8 cellular contexts compared by ENCODE assay signal in the genomic region with DNA sequence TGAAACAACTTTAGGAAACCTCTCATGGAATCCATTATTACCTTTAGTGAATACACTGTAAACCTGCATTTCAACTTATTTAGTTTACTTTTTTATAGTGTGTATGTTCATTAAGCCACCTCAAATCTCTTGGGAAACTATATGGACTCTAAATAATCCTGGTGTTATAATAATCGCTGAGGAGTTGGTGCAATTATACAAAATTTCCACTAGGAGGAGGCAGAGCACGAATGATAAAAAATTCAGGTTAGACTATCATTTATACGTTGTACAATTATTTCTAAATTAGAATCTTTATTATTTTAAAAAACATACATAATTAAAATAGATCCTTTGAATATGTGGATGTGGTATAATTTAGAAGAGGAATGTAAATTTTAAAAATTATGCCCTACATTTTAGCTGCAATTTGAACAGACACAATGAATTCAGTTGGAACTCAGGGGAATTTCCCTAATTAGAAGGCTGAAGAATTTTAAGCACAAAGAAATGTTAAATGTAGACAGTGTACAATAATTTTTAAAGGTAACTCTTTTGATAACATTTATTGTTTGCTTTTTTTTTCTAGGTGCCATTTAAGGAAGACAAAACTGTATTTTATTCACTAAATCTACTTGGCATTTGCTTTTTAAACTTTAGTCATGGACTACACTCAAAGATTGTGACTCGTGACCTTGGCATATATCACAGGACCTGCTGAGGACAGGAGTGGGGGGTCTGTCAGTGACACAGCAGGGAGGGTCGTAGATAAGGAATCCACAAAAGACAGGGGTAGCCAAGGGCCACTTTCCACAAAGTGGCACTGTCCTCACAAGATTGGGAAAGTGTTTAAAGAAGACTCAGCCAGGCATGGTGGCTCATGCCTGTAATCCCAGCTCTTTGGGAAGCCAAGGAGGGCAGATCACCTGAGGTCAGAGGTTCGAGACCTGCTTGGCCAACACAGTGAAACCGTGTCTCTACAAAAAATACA. TPM values are rescaled to one million over a fixed set of nuclear protein-coding genes. Genes with fewer than 3 reads are reported as not detected.
DNase-seq lines count a peak whose midpoint lies in the region; ATAC-seq and TF ChIP-seq lines count a peak whose summit lies in the region.

No MANE protein-coding gene starts in this region.

- no peaks in the 10 kb centered on the region for H3K36me3 ChIP-seq in A673 (ENCODE audit: insufficient read depth, low read length, poor library complexity, severe bottlenecking)
- no peaks in the 10 kb centered on the region for H3K36me3 ChIP-seq in colonic mucosa

- no peak overlapping the region for H3K4me3 ChIP-seq in A673 (ENCODE audit: low read depth, low read length, poor library complexity, severe bottlenecking)
- no peak overlapping the region for H3K4me3 ChIP-seq in GM12865 (ENCODE audit: low read depth, low read length)
- H3K4me3 ChIP-seq in colonic mucosa, result no peak overlapping the region

- H3K27ac Mint-ChIP-seq in nephron progenitor cell, result no peak overlapping the region
- H3K27ac Mint-ChIP-seq in activated T-cell treated with anti-CD3 and anti-CD28 coated beads, Interleukin-2, amount 50 U/mL, for 72 hours, result no peak overlapping the region

- no peak overlapping the region for H3K9ac ChIP-seq in colonic mucosa (ENCODE audit: low read depth in 2 of 2, low read length in 2 of 2)

- CTCF ChIA-PET in A673 (lab: Charles Lee), result interaction anchor here (0.7 to 1.8 kb wide), 4 partner anchors 42 to 333 kb away, joined by 3 to 6 read pairs (median 4); no protein-coding TSS in a partner anchor

- H3K36me3 Mint-ChIP-seq in nephron progenitor cell (ENCODE audit: low read depth), result no peaks in the 10 kb centered on the region
- H3K36me3 Mint-ChIP-seq in activated T-cell treated with anti-CD3 and anti-CD28 coated beads, Interleukin-2, amount 50 U/mL, for 72 hours (ENCODE audit: insufficient read depth in 2 of 2), result no peaks in the 10 kb centered on the region

- H3K27me3 Mint-ChIP-seq in nephron progenitor cell (ENCODE audit: low read depth, poor library complexity), result peaks cover 38% of the 10 kb centered on the region
- H3K27me3 Mint-ChIP-seq in activated T-cell treated with anti-CD3 and anti-CD28 coated beads, Interleukin-2, amount 50 U/mL, for 72 hours (ENCODE audit: low read depth), result peaks cover 41% of the 10 kb centered on the region

- no peak overlapping the region for H3K27ac ChIP-seq in A673 (ENCODE audit: low read depth, low read length, poor library complexity, severe bottlenecking)
- no peak overlapping the region for H3K27ac ChIP-seq in colonic mucosa

- H3K9me3 Mint-ChIP-seq in nephron progenitor cell, result peaks cover 15% of the 10 kb centered on the region
- H3K9me3 Mint-ChIP-seq in activated T-cell treated with anti-CD3 and anti-CD28 coated beads, Interleukin-2, amount 50 U/mL, for 72 hours, result no peaks in the 10 kb centered on the region

- H3K4me1 ChIP-seq in A673 (ENCODE audit: insufficient read depth, low read length, poor library complexity, severe bottlenecking) (no peaks in the 10 kb centered on the region), colonic mucosa (no peaks in the 10 kb centered on the region)

- no peak overlapping the region for H3K4me3 Mint-ChIP-seq in nephron progenitor cell
- no peak overlapping the region for H3K4me3 Mint-ChIP-seq in activated T-cell treated with anti-CD3 and anti-CD28 coated beads, Interleukin-2, amount 50 U/mL, for 72 hours

- H3K9me3 ChIP-seq in A673 (ENCODE audit: low read depth, low read length, poor library complexity, severe bottlenecking), result no peaks in the 10 kb centered on the region
- no peaks in the 10 kb centered on the region for H3K9me3 ChIP-seq in colonic mucosa

- POLR2A ChIA-PET in A673 (lab: Charles Lee; ENCODE audit: low non-redundant PET), result no interaction called here

- peaks cover 14% of the 10 kb centered on the region for H3K27me3 ChIP-seq in A673 (replicated peaks; ENCODE audit: insufficient read depth, low read depth, low read length, poor library complexity)
- no peaks in the 10 kb centered on the region for H3K27me3 ChIP-seq in colonic mucosa

- ATAC-seq in activated T-cell treated with anti-CD3 and anti-CD28 coated beads, Interleukin-2, amount 50 U/mL, for 72 hours (replicated peaks in 1 of 2), result no peak

- no TSS peak for BruUV-seq in A673 (replicated peaks; lab: Mats Ljungman, UMichigan)

- TF ChIP-seq CTCF in A673 (conservative IDR thresholded peaks at IDR 0.05; ENCODE audit: low read depth, low read length) (peak; percentile 82), GM12865 (IDR thresholded peaks at IDR 0.05; ENCODE audit: insufficient read depth, low read depth, low read length, missing control alignments) (peak; percentile 48), colonic mucosa (IDR thresholded peaks at IDR 0.05) (peak; percentile 65), nephron progenitor cell (IDR thresholded peaks at IDR 0.05) (peak; percentile 87)

- H3K4me1 Mint-ChIP-seq in nephron progenitor cell, result peaks cover 11% of the 10 kb centered on the region
- no peaks in the 10 kb centered on the region for H3K4me1 Mint-ChIP-seq in activated T-cell treated with anti-CD3 and anti-CD28 coated beads, Interleukin-2, amount 50 U/mL, for 72 hours (ENCODE audit: low read depth)

- DNase-seq in A673 (ENCODE audit: low spot score), result peak; percentile 44
- no peak for DNase-seq in GM12865 (ENCODE audit: low read depth)
- DNase-seq in NCI-H82 treated with DMSO at 0.1 percent for 48 hours (lab: John Stamatoyannopoulos, UW; ENCODE audit: unreplicated experiment), result peak; percentile 14
- no peak for DNase-seq in colonic mucosa
- DNase-seq in nephron progenitor cell, result no peak
- DNase-seq in D341Med (ENCODE audit: low spot score), result no peak
- no peak for DNase-seq in activated T-cell treated with anti-CD3 and anti-CD28 coated beads, Interleukin-2, amount 50 U/mL, for 72 hours
- DNase-seq in activated effector memory CD4-positive, alpha-beta T cell treated with anti-CD3 and anti-CD28 coated beads, Interleukin-2, amount 50 U/mL, for 16 hours, result no peak

- intact Hi-C loops in A673 (cut with micrococcal nuclease; ENCODE audit: unreplicated experiment) (loop anchor here (1.0 to 10.0 kb wide), 4 partner anchors 327 to 860 kb away; no protein-coding TSS in a partner anchor), colonic mucosa (cut with DNase I) (loop anchor here (5.0 to 10.0 kb wide), 2 partner anchors 38 to 490 kb away; no protein-coding TSS in a partner anchor)

RNA-seq across cellular contexts. Expression of gene RAB12, which starts 45.5 kb away (rescaled TPM):
- total RNA-seq in A673 (2021) (34.7 and 35.1 TPM in 2 replicates), colonic mucosa (10 to 100 TPM; 11.2 to 19.6 TPM)
- total RNA-seq in activated T-cell treated with anti-CD3 and anti-CD28 coated beads, Interleukin-2, amount 50 U/mL, for 72 hours, result 10 to 100 TPM; 14.5 to 15.0 TPM

RNA-seq across cellular contexts. Expression of gene MTCL1, which starts 50.6 kb away (rescaled TPM):
- total RNA-seq in A673 (2021) (8.9 and 11.2 TPM in 2 replicates), colonic mucosa (10 to 100 TPM in 1 of 2 donors, 1 to 10 TPM in 1; 2.3 to 20.8 TPM)
- under 1 TPM; 0.38 to 0.51 TPM for total RNA-seq in activated T-cell treated with anti-CD3 and anti-CD28 coated beads, Interleukin-2, amount 50 U/mL, for 72 hours

Comparison
In these comparisons a context has a peak if more than half of its experiments do, and no peak if none do; other contexts are left out.
1. DNase-seq: peak in A673 (single experiment) and NCI-H82 treated with DMSO at 0.1 percent for 48 hours (single experiment); none in GM12865 (single experiment), colonic mucosa (single experiment), nephron progenitor cell (single experiment), D341Med (single experiment), activated T-cell treated with anti-CD3 and anti-CD28 coated beads, Interleukin-2, amount 50 U/mL, for 72 hours (0 of 2) and activated effector memory CD4-positive, alpha-beta T cell treated with anti-CD3 and anti-CD28 coated beads, Interleukin-2, amount 50 U/mL, for 16 hours (single experiment).
2. Peak in every context shown above with its lines, with median percentiles within 50 percentile points of each other: CTCF ChIP-seq.